ENCODE assay signal across 12 cellular contexts in genomic region chr22:49916851-49917250, GRCh38. TPM values are rescaled to one million over a fixed set of nuclear protein-coding genes. Genes with fewer than 3 reads are reported as not detected.
A peak's percentile ranks its signal among the peaks of the same experiment; 100 is the strongest.
DNase-seq lines count a peak whose midpoint lies in the region; ATAC-seq and TF ChIP-seq lines count a peak whose summit lies in the region.
"Had no signal": no experiment of that assay in that cellular context is flagged by ENCODE, and none has a peak within 500 bp of the region (broad histone marks: within the 10 kb centered on the region; RNA-seq: fewer than 3 reads in every experiment).

No MANE protein-coding gene starts in this region.

- peak overlapping the region; percentile 78 for H3K4me3 Mint-ChIP-seq in activated CD8-positive, alpha-beta memory T cell treated with anti-CD3 and anti-CD28 coated beads, Interleukin-2, amount 10 ng/mL, durations not matched to agents 7 days and 5 days
- peak overlapping the region; percentile 71 for H3K4me3 Mint-ChIP-seq in endodermal cell
- peak overlapping the region; percentile 84 for H3K4me3 Mint-ChIP-seq in progenitor cell of endocrine pancreas (ENCODE audit: low read depth)

- TF ChIP-seq CTCF in RWPE1 (conservative IDR thresholded peaks at IDR 0.05; ENCODE audit: low read depth), result no peak
- no peak for TF ChIP-seq CTCF in endodermal cell (conservative IDR thresholded peaks at IDR 0.05)
- no peak for TF ChIP-seq CTCF in progenitor cell of endocrine pancreas (IDR thresholded peaks at IDR 0.05; ENCODE audit: unreplicated experiment)
- TF ChIP-seq CTCF in GM10248 (IDR thresholded peaks at IDR 0.05; ENCODE audit: control extremely low read depth, extremely low read depth, low read depth, missing control alignments), result no peak
- TF ChIP-seq CTCF in GM13976 (IDR thresholded peaks at IDR 0.05; ENCODE audit: borderline replicate concordance, control extremely low read depth, extremely low read depth, insufficient read depth, missing control alignments), result no peak

- POLR2A ChIA-PET in RWPE1 (lab: Yijun Ruan, JAX; ENCODE audit: low non-redundant PET) (no interaction called here), GM10248 (lab: Yijun Ruan, JAX) (no interaction called here)

- no peaks in the 10 kb centered on the region for H3K27me3 ChIP-seq in endodermal cell (ENCODE audit: control insufficient read depth, insufficient read depth, low read length, poor library complexity, severe bottlenecking)
- H3K27me3 ChIP-seq: gastrocnemius medialis had no signal

- no peak for ATAC-seq in activated CD8-positive, alpha-beta memory T cell treated with anti-CD3 and anti-CD28 coated beads, Interleukin-2, amount 10 ng/mL, durations not matched to agents 7 days and 5 days
- ATAC-seq: gastrocnemius medialis; stimulated activated naive B cell treated with anti-CD40 and anti-IgM and Interleukin-4, amounts not matched to agents 10 μg/mL and 1 μg/mL and 100 μg/mL, for 72 hours had no signal

- no peaks in the 10 kb centered on the region for H3K9me3 Mint-ChIP-seq in activated CD8-positive, alpha-beta memory T cell treated with anti-CD3 and anti-CD28 coated beads, Interleukin-2, amount 10 ng/mL, durations not matched to agents 7 days and 5 days (ENCODE audit: low read depth)
- H3K9me3 Mint-ChIP-seq in endodermal cell (no peaks in the 10 kb centered on the region), progenitor cell of endocrine pancreas (ENCODE audit: low read depth) (no peaks in the 10 kb centered on the region)
- H3K9me3 Mint-ChIP-seq: stimulated activated naive B cell treated with anti-CD40 and anti-IgM and Interleukin-4, amounts not matched to agents 10 μg/mL and 1 μg/mL and 100 μg/mL, for 72 hours had no signal

- H3K36me3 ChIP-seq in endodermal cell (ENCODE audit: control insufficient read depth, insufficient read depth, low read length), result peaks cover 30% of the 10 kb centered on the region

- H3K27ac Mint-ChIP-seq in activated CD8-positive, alpha-beta memory T cell treated with anti-CD3 and anti-CD28 coated beads, Interleukin-2, amount 10 ng/mL, durations not matched to agents 7 days and 5 days, result peak overlapping the region; percentile 86
- H3K27ac Mint-ChIP-seq in endodermal cell (no peak overlapping the region), progenitor cell of endocrine pancreas (no peak overlapping the region)

- CTCF ChIA-PET in activated CD8-positive, alpha-beta memory T cell treated with anti-CD3 and anti-CD28 coated beads, Interleukin-2, amount 10 ng/mL, durations not matched to agents 7 days and 5 days (lab: Charles Lee), result interaction anchor here (0.9 to 2.8 kb wide), 2 partner anchors 114 to 150 kb away, joined by 3 to 12 read pairs; no protein-coding TSS in a partner anchor
- CTCF ChIA-PET in RWPE1 (lab: Yijun Ruan, JAX) (no interaction called here), GM10248 (lab: Yijun Ruan, JAX) (interaction anchor here (0.9 to 2.9 kb wide), 4 partner anchors 9 to 114 kb away, joined by 3 to 8 read pairs (median 4); no protein-coding TSS in a partner anchor)

- no peak for DNase-seq in activated CD8-positive, alpha-beta memory T cell treated with anti-CD3 and anti-CD28 coated beads, Interleukin-2, amount 10 ng/mL, durations not matched to agents 7 days and 5 days
- no peak for DNase-seq in activated CD8-positive, alpha-beta memory T cell treated with anti-CD3 and anti-CD28 coated beads, Interleukin-2, amount 50 U/mL, for 48 hours
- DNase-seq in RWPE1 (ENCODE audit: low spot score) (no peak), endodermal cell (no peak), progenitor cell of endocrine pancreas (ENCODE audit: low spot score, unreplicated experiment) (no peak), GM10248 (ENCODE audit: extremely low spot score) (no peak), GM13976 (ENCODE audit: low spot score) (no peak)
- no peak for DNase-seq in stimulated activated CD4-positive, alpha-beta T cell treated with anti-CD3 and anti-CD28 coated beads, Interleukin-2, amount 100 ng/mL, for 24 hours
- DNase-seq: activated CD8-positive, alpha-beta memory T cell treated with anti-CD3 and anti-CD28 coated beads, Interleukin-2, amount 50 U/mL, for 4 hours; gastrocnemius medialis; SIG-M5; stimulated activated naive B cell treated with anti-CD40 and anti-IgM and Interleukin-4, amounts not matched to agents 10 μg/mL and 1 μg/mL and 100 μg/mL, for 72 hours had no signal

- WGBS in endodermal cell (ENCODE audit: insufficient coverage in 1 of 2, insufficient read length in 1 of 2), 2 experiments, result 90 to 91% methylated on average over 11 to 12 of the region's 12 CpGs

- H3K9me3 ChIP-seq in endodermal cell (ENCODE audit: control insufficient read depth, low read length), result no peaks in the 10 kb centered on the region
- H3K9me3 ChIP-seq: gastrocnemius medialis had no signal

- peak overlapping the region; percentile 86 for H3K4me3 ChIP-seq in endodermal cell (ENCODE audit: low read length)

- H3K27ac ChIP-seq in RWPE1 (peak overlapping the region; percentile 90), endodermal cell (ENCODE audit: low read depth, low read length) (no peak overlapping the region)

- in situ Hi-C loops in GM13976 (cut with MboI; ENCODE audit: low sequenced_read_pairs, unreplicated experiment), result no loop called here

- peaks cover 2% of the 10 kb centered on the region for H3K36me3 Mint-ChIP-seq in activated CD8-positive, alpha-beta memory T cell treated with anti-CD3 and anti-CD28 coated beads, Interleukin-2, amount 10 ng/mL, durations not matched to agents 7 days and 5 days
- peaks cover 25% of the 10 kb centered on the region for H3K36me3 Mint-ChIP-seq in endodermal cell (ENCODE audit: low read depth)
- H3K36me3 Mint-ChIP-seq in progenitor cell of endocrine pancreas (ENCODE audit: insufficient read depth), result no peaks in the 10 kb centered on the region

- H3K9ac ChIP-seq in endodermal cell (ENCODE audit: extremely low read depth, low read length, poor library complexity, severe bottlenecking), result no peak overlapping the region

- H3K4me1 ChIP-seq in endodermal cell (ENCODE audit: control insufficient read depth, insufficient read depth, low read length), result no peaks in the 10 kb centered on the region

- peaks cover 21% of the 10 kb centered on the region for H3K4me1 Mint-ChIP-seq in activated CD8-positive, alpha-beta memory T cell treated with anti-CD3 and anti-CD28 coated beads, Interleukin-2, amount 10 ng/mL, durations not matched to agents 7 days and 5 days
- H3K4me1 Mint-ChIP-seq in endodermal cell (peaks cover 11% of the 10 kb centered on the region), progenitor cell of endocrine pancreas (ENCODE audit: low read depth) (peaks cover 6% of the 10 kb centered on the region)

- no peaks in the 10 kb centered on the region for H3K27me3 Mint-ChIP-seq in activated CD8-positive, alpha-beta memory T cell treated with anti-CD3 and anti-CD28 coated beads, Interleukin-2, amount 10 ng/mL, durations not matched to agents 7 days and 5 days
- H3K27me3 Mint-ChIP-seq in endodermal cell (ENCODE audit: insufficient read depth) (no peaks in the 10 kb centered on the region), progenitor cell of endocrine pancreas (no peaks in the 10 kb centered on the region)
- H3K27me3 Mint-ChIP-seq: stimulated activated naive B cell treated with anti-CD40 and anti-IgM and Interleukin-4, amounts not matched to agents 10 μg/mL and 1 μg/mL and 100 μg/mL, for 72 hours had no signal

RNA-seq across cellular contexts. Expression of gene ALG12, which starts 1.4 kb away (rescaled TPM):
- total RNA-seq in activated CD8-positive, alpha-beta memory T cell treated with anti-CD3 and anti-CD28 coated beads, Interleukin-2, amount 10 ng/mL, durations not matched to agents 7 days and 5 days, result 10 to 100 TPM; 16.8 to 18.8 TPM
- 10 to 100 TPM; 19.7 to 26.2 TPM for total RNA-seq in endodermal cell
- 16.2 TPM for polyA plus RNA-seq in endodermal cell (2013, experiment 1 of 2)
- 12.6 TPM for polyA plus RNA-seq in endodermal cell (2013, experiment 2 of 2)
- total RNA-seq in progenitor cell of endocrine pancreas, result 22.0 and 25.7 TPM in 2 replicates

RNA-seq across cellular contexts. Expression of gene CRELD2, which starts 1.6 kb away (rescaled TPM):
- 10 to 100 TPM; 43.9 to 51.2 TPM for total RNA-seq in activated CD8-positive, alpha-beta memory T cell treated with anti-CD3 and anti-CD28 coated beads, Interleukin-2, amount 10 ng/mL, durations not matched to agents 7 days and 5 days
- total RNA-seq in endodermal cell, result 10 to 100 TPM; 39.8 to 62.9 TPM
- polyA plus RNA-seq in endodermal cell (2013, experiment 1 of 2), result 27.1 TPM
- polyA plus RNA-seq in endodermal cell (2013, experiment 2 of 2), result 27.4 TPM
- total RNA-seq in progenitor cell of endocrine pancreas, result 42.2 and 42.4 TPM in 2 replicates

RNA-seq across cellular contexts. Expression of gene PIM3, which starts 43.7 kb away (rescaled TPM):
- total RNA-seq in activated CD8-positive, alpha-beta memory T cell treated with anti-CD3 and anti-CD28 coated beads, Interleukin-2, amount 10 ng/mL, durations not matched to agents 7 days and 5 days, result 10 to 100 TPM; 53.4 to 79.7 TPM
- total RNA-seq in endodermal cell (10 to 100 TPM; 31.5 to 36.6 TPM), progenitor cell of endocrine pancreas (17.4 and 19.0 TPM in 2 replicates)
- 21.6 TPM for polyA plus RNA-seq in endodermal cell (2013, experiment 1 of 2)
- polyA plus RNA-seq in endodermal cell (2013, experiment 2 of 2), result 19.6 TPM
